ENCODE assay signal across 8 cellular contexts in the genomic region with DNA sequence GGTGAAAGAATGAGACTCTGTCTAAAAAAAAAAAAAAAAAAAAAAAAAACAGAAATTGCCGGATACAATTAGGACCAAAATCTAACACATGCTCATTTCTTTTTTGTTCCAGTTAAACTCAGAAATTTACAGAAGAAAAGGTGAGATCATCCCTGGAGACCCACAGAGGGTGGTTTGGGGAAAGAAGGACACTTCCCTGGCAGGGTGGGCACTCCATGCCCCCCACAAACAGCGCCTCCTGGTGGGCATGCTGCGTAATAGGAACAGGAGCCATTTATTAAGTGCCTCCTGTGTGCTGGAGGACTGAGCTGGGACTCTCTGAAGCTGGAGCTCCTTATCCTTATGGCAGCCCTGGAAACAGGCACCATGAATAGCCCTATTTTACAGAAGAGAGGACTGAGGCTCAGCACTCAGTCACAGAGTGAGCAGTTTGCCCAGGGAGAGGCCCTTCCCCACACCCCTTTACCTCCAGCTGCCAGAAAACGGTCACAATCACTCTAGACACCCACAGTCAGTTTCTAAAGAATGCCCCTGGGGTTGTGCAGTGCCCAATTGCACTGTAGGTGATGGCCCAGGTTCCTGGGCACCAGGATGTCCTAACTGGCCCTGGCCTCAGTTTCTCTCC. TPM values are rescaled to one million over a fixed set of nuclear protein-coding genes. Genes with fewer than 3 reads are reported as not detected.
DNase-seq lines count a peak whose midpoint lies in the region; ATAC-seq and TF ChIP-seq lines count a peak whose summit lies in the region.

No MANE protein-coding gene starts in this region.

- no peak overlapping the region for H3K27ac ChIP-seq in mammary epithelial cell (ENCODE audit: insufficient read depth, low read depth, low read length)

- H2AFZ ChIP-seq in mammary epithelial cell (ENCODE audit: low read depth, low read length): no peak overlapping the region

- WGBS in mammary epithelial cell (ENCODE audit: low coverage, missing lambda C conversion rate): 51% methylated on average over 4 of the region's 4 CpGs

- H3K9ac ChIP-seq in mammary epithelial cell (ENCODE audit: insufficient read depth, low read length): no peak overlapping the region

- H3K36me3 Mint-ChIP-seq in osteocyte (ENCODE audit: unreplicated experiment): no peaks in the 10 kb centered on the region

- in situ Hi-C loops in mammary epithelial cell (cut with MboI; ENCODE audit: low sequenced_read_pairs in 2 of 2): no loop called here

- DNase-seq in DMS 273 (lab: John Stamatoyannopoulos, UW; ENCODE audit: unreplicated experiment): peak; percentile 70
- no peak for DNase-seq in DMS 273 treated with DMSO at 0.1 percent for 48 hours (lab: John Stamatoyannopoulos, UW)
- peak; percentile 57 for DNase-seq in NAMALWA (ENCODE audit: low spot score)
- DNase-seq in mammary epithelial cell: no peak
- DNase-seq in osteocyte (ENCODE audit: extremely low spot score, unreplicated experiment): no peak
- DNase-seq in foreskin melanocyte: no peak

- no peaks in the 10 kb centered on the region for H4K20me1 ChIP-seq in mammary epithelial cell (ENCODE audit: insufficient read depth, low read length)

- intact Hi-C loops in mammary epithelial cell (cut with micrococcal nuclease): loop anchor here (1.0 kb wide), 1 partner anchor 141 kb away; no protein-coding TSS in a partner anchor

- H3K27me3 Mint-ChIP-seq in osteocyte (ENCODE audit: unreplicated experiment): no peaks in the 10 kb centered on the region

- H3K4me1 ChIP-seq in mammary epithelial cell (ENCODE audit: insufficient read depth, low read length): no peaks in the 10 kb centered on the region

- no peaks in the 10 kb centered on the region for H3K9me3 Mint-ChIP-seq in osteocyte (ENCODE audit: unreplicated experiment)

- no TSS peak for BruUV-seq in mammary epithelial cell (replicated peaks; lab: Mats Ljungman, UMichigan)

- peaks cover 8% of the 10 kb centered on the region for H3K4me1 Mint-ChIP-seq in osteocyte (ENCODE audit: unreplicated experiment)

- no peaks in the 10 kb centered on the region for H3K27me3 ChIP-seq in mammary epithelial cell (ENCODE audit: insufficient read depth, low read length)

- peak; percentile 69 to 76 for TF ChIP-seq CTCF in mammary epithelial cell (conservative IDR thresholded peaks at IDR 0.05 in 1 of 2, IDR thresholded peaks at IDR 0.05 in 1 of 2; ENCODE audit: extremely low read depth in 1 of 2, insufficient read depth in 1 of 2, low read depth in 1 of 2, low read length in 2 of 2)
- peak; percentile 67 for TF ChIP-seq CTCF in osteocyte (IDR thresholded peaks at IDR 0.05)

- H3K4me2 ChIP-seq in mammary epithelial cell (ENCODE audit: insufficient read depth, low read depth, low read length): no peak overlapping the region

- no peaks in the 10 kb centered on the region for H3K36me3 ChIP-seq in mammary epithelial cell (ENCODE audit: insufficient read depth, low read length)

- ATAC-seq in HG02798 (IDR thresholded peaks at IDR 0.05; ENCODE audit: poor library complexity, unreplicated experiment) (no peak), GM21576 (IDR thresholded peaks at IDR 0.05; ENCODE audit: unreplicated experiment) (no peak)

- no peaks in the 10 kb centered on the region for H3K9me3 ChIP-seq in mammary epithelial cell (replicated peaks; ENCODE audit: insufficient read depth, low read length)

- dilution Hi-C loops in mammary epithelial cell (cut with HindIII; ENCODE audit: low sequenced_read_pairs): no loop called here

- no peak overlapping the region for H3K27ac Mint-ChIP-seq in osteocyte (ENCODE audit: unreplicated experiment)

- CTCF ChIA-PET in mammary epithelial cell (lab: Charles Lee; ENCODE audit: low non-redundant PET): interaction anchor here (0.5 to 0.8 kb wide), 4 partner anchors 8 to 1173 kb away, joined by 3 to 32 read pairs (median 6); a partner anchor contains a TSS

- no peak overlapping the region for H3K4me3 Mint-ChIP-seq in osteocyte (ENCODE audit: unreplicated experiment)

- H3K79me2 ChIP-seq in mammary epithelial cell (ENCODE audit: insufficient read depth, low read length): no peaks in the 10 kb centered on the region

- no peak overlapping the region for H3K4me3 ChIP-seq in mammary epithelial cell (replicated peaks in 1 of 3; ENCODE audit: insufficient read depth in 1 of 3, low read depth in 2 of 3, low read length in 3 of 3)

RNA-seq across cellular contexts. Expression of a gene that starts 10.1 kb away (rescaled TPM):
- total RNA-seq in mammary epithelial cell: under 1 TPM; 0.33 to 0.50 TPM
- polyA plus RNA-seq in mammary epithelial cell: 0.07 TPM
- polyA minus RNA-seq in mammary epithelial cell: not detected
- total RNA-seq in osteocyte: 0.27 TPM in 1 of 2 replicates, not detected in the other

RNA-seq across cellular contexts. Expression of a gene that starts 13.0 kb away (rescaled TPM):
- total RNA-seq in mammary epithelial cell (10 to 100 TPM; 29.2 to 58.5 TPM), osteocyte (66.7 and 70.8 TPM in 2 replicates)
- polyA plus RNA-seq in mammary epithelial cell: 56.7 TPM
- polyA minus RNA-seq in mammary epithelial cell: 38.8 TPM

RNA-seq across cellular contexts. Expression of a gene that starts 22.3 kb away (rescaled TPM):
- 10 to 100 TPM; 21.3 to 26.7 TPM for total RNA-seq in mammary epithelial cell
- polyA plus RNA-seq in mammary epithelial cell: 34.4 TPM
- polyA minus RNA-seq in mammary epithelial cell: 11.4 TPM
- total RNA-seq in osteocyte: 33.6 and 35.5 TPM in 2 replicates

Comparison
In these comparisons a context has a peak if more than half of its experiments do, and no peak if none do; other contexts are left out.
1. DNase-seq: peak in DMS 273 (single experiment) and NAMALWA (single experiment); none in DMS 273 treated with DMSO at 0.1 percent for 48 hours (single experiment), mammary epithelial cell (single experiment), osteocyte (single experiment) and foreskin melanocyte (single experiment).